In genomic region chr22:36562261-36562835, GRCh38 we compare ENCODE assay signal across 2 cellular contexts.
TF ChIP-seq lines count a peak whose summit lies in the region.

No MANE protein-coding gene starts in this region.

TF ChIP-seq in HEK293, 187 proteins besides CTCF, POLR2A, EP300 and RAD21 (continued from another document):
- TF ChIP-seq PRDM10 (tag by site-specific recombination; IDR thresholded peaks at IDR 0.05): peak; percentile 87

TF ChIP-seq in WTC11, 78 proteins besides CTCF, POLR2A, EP300 and RAD21 (continued from another document):
- TF ChIP-seq AR (CRISPR knock-in tag; IDR thresholded peaks at IDR 0.05) (no peak), ZBTB43 (CRISPR knock-in tag; IDR thresholded peaks at IDR 0.05) (no peak)
